Comparison of ENCODE assay signal across 9 cellular contexts in the genomic region with DNA sequence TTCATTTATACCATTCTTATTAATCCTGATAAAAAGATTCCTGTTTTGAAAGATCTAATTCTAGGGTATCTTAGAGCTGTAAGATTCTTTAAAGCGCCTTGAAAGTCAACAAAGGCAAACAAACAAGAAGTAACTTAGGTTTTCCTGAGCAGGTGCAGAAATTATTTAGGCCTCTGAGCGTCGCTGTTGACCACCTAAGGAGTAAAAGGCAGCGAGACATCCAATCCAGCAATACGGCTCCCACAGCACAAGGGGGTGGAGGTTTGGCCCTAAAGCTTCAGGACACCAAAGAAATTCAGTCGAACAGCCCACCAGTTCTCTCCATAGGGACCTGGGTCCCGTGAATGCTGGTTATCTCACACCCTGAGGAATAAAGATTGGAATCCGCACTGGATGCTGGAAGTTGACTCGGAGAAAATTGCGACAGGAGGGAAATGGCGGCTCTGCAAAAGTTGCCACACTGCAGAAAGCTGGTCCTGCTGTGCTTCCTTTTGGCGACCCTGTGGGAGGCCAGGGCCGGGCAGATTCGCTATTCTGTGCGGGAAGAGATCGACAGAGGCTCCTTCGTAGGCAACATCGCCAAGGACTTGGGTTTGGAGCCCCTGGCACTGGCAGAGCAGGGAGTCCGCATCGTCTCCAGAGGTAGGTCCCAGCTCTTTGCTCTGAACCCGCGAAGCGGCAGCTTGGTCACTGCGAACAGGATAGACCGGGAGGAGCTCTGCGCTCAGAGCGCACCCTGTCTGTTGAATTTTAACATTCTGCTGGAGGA. TPM values are rescaled to one million over a fixed set of nuclear protein-coding genes. Genes with fewer than 3 reads are reported as not detected.
A peak's percentile ranks its signal among the peaks of the same experiment; 100 is the strongest.
DNase-seq lines count a peak whose midpoint lies in the region; FAIRE-seq and TF ChIP-seq lines count a peak whose summit lies in the region.
"Had no signal": no experiment of that assay in that cellular context is flagged by ENCODE, and none has a peak within 500 bp of the region (broad histone marks: within the 10 kb centered on the region; RNA-seq: fewer than 3 reads in every experiment).

Gene PCDHGA2 (plus strand): TSS at position 223 of the 769 bp plus-strand sequence.

- DNase-seq in ACHN (peak; percentile 42), H7 (peak; percentile 61), astrocyte (ENCODE audit: low read depth) (peak; percentile 28), kidney (no peak), NCI-H524 treated with DMSO at 0.1 percent for 48 hours (lab: John Stamatoyannopoulos, UW) (no peak), globus pallidus (ENCODE audit: low spot score) (no peak), nephron progenitor cell (no peak), DMS79 (lab: John Stamatoyannopoulos, UW) (no peak)
- DNase-seq: SW 1271 had no signal

- H3K9me3 Mint-ChIP-seq in astrocyte (ENCODE audit: unreplicated experiment) (peaks cover 41% of the 10 kb centered on the region), nephron progenitor cell (peaks cover 91% of the 10 kb centered on the region)

- no peaks in the 10 kb centered on the region for H3K79me2 ChIP-seq in astrocyte (ENCODE audit: insufficient read depth, low read length)

- H3K36me3 Mint-ChIP-seq in astrocyte (ENCODE audit: low read depth, unreplicated experiment): peaks cover 3% of the 10 kb centered on the region
- H3K36me3 Mint-ChIP-seq in nephron progenitor cell (ENCODE audit: low read depth): peaks cover 10% of the 10 kb centered on the region

- H3K9ac ChIP-seq in astrocyte (ENCODE audit: low read length) (no peak within 1 kb of the TSS), kidney (ENCODE audit: low read length in 2 of 2) (no peak within 1 kb of the TSS)

- FAIRE-seq in astrocyte (lab: Jason Lieb, UNC) (no peak), kidney (lab: Jason Lieb, UNC) (no peak)

- H3K27ac Mint-ChIP-seq in astrocyte (ENCODE audit: unreplicated experiment) (no peak within 1 kb of the TSS), nephron progenitor cell (no peak within 1 kb of the TSS)

- intact Hi-C loops in kidney (cut with DNase I): no loop called here

- H2AFZ ChIP-seq in astrocyte (ENCODE audit: low read depth, low read length): peak within 1 kb of the TSS; percentile 77

- no peaks in the 10 kb centered on the region for H3K4me1 ChIP-seq in astrocyte (ENCODE audit: insufficient read depth, low read length)
- H3K4me1 ChIP-seq in kidney (ENCODE audit: control insufficient read depth in 1 of 2, insufficient read depth in 1 of 2, low read depth in 1 of 2, low read length in 2 of 2): no peaks in the 10 kb centered on the region

- H3K4me3 ChIP-seq in H7 (ENCODE audit: insufficient read depth, low read depth, low read length): no peak within 1 kb of the TSS
- peak within 1 kb of the TSS; percentile 61 for H3K4me3 ChIP-seq in astrocyte (ENCODE audit: insufficient read depth, low read depth, low read length)
- H3K4me3 ChIP-seq in kidney (ENCODE audit: low read length in 2 of 2): peak within 1 kb of the TSS; percentile 31 to 55

- H3K36me3 ChIP-seq in H7 (replicated peaks; ENCODE audit: control insufficient read depth, insufficient read depth, low read length) (no peaks in the 10 kb centered on the region), astrocyte (ENCODE audit: insufficient read depth, low read length) (no peaks in the 10 kb centered on the region), kidney (ENCODE audit: control insufficient read depth in 1 of 2, insufficient read depth in 2 of 2, low read length in 2 of 2) (no peaks in the 10 kb centered on the region)

- TF ChIP-seq CTCF in astrocyte (IDR thresholded peaks at IDR 0.05; ENCODE audit: insufficient read depth, low read depth, low read length) (peak; percentile 41), kidney (IDR thresholded peaks at IDR 0.05; ENCODE audit: borderline replicate concordance, extremely low read depth, insufficient read depth) (peak; percentile 18), nephron progenitor cell (IDR thresholded peaks at IDR 0.05) (no peak)

- H3K9me3 ChIP-seq in astrocyte (ENCODE audit: insufficient read depth, low read depth, low read length) (peaks cover 23% of the 10 kb centered on the region), kidney (ENCODE audit: control insufficient read depth in 1 of 2, low read length in 2 of 2) (peaks cover 26 to 56% of the 10 kb centered on the region in 2 donors)

- no peak within 1 kb of the TSS for H3K4me3 Mint-ChIP-seq in astrocyte (ENCODE audit: unreplicated experiment)
- H3K4me3 Mint-ChIP-seq in nephron progenitor cell: no peak within 1 kb of the TSS

- peaks cover 2% of the 10 kb centered on the region for H3K27me3 Mint-ChIP-seq in astrocyte (ENCODE audit: low read depth, unreplicated experiment)
- H3K27me3 Mint-ChIP-seq in nephron progenitor cell (ENCODE audit: low read depth, poor library complexity): peaks cover 3% of the 10 kb centered on the region

- H3K4me1 Mint-ChIP-seq in astrocyte (ENCODE audit: low read depth, unreplicated experiment) (no peaks in the 10 kb centered on the region), nephron progenitor cell (no peaks in the 10 kb centered on the region)

- H3K4me2 ChIP-seq in astrocyte (ENCODE audit: low read length): peak within 1 kb of the TSS; percentile 80

- H3K27me3 ChIP-seq in H7 (ENCODE audit: control insufficient read depth, insufficient read depth, low read length) (no peaks in the 10 kb centered on the region), astrocyte (ENCODE audit: insufficient read depth, low read length) (peaks cover 3% of the 10 kb centered on the region)

- H3K27ac ChIP-seq in astrocyte (ENCODE audit: low read depth, low read length) (no peak within 1 kb of the TSS), kidney (ENCODE audit: low read depth in 2 of 2, low read length in 2 of 2) (no peak within 1 kb of the TSS)

- no peaks in the 10 kb centered on the region for H4K20me1 ChIP-seq in astrocyte (ENCODE audit: insufficient read depth, low read length)

- in situ Hi-C loops in ACHN (cut with HindIII; ENCODE audit: low pct_ligation_motif_present, low pct_unique_long_range_greater_than_20kb, low sequenced_read_pairs): no loop called here

RNA-seq across cellular contexts. Expression of gene PCDHGA2, which starts in this region (rescaled TPM):
- not detected in 2 replicates for total RNA-seq in H7 (2014; rRNA removed; shearing (Covaris generic))
- total RNA-seq in astrocyte (0.14 and 0.17 TPM in 2 replicates), kidney (4.7 TPM)
- 0.73 TPM for polyA plus RNA-seq in kidney (ENCODE audit: insufficient read depth, low read depth, low replicate concordance)

Comparison
In these comparisons a context has a peak if more than half of its experiments do, and no peak if none do; other contexts are left out.
1. Peak in DNase-seq in H7; RNA of the gene not detected or under 1 TPM.
2. Peak in DNase-seq, H3K4me3 ChIP-seq and H3K4me2 ChIP-seq in astrocyte; RNA of the gene not detected or under 1 TPM.